Comparison of ENCODE assay signal across 1 cellular context in the genomic region with DNA sequence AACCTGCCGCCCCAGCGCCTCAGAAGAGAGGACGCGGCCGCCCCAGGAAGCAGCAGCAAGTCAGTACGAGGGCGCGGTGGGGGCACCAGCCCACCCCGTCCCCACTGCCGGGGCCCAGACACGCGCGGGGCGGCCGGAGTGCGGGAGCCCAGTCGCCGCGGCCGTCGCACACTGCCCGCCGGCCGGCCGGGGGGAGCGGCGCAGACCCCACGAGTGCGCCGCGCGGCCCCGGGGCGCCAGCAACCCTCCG.
A peak's percentile ranks its signal among the peaks of the same experiment; 100 is the strongest.
TF ChIP-seq lines count a peak whose summit lies in the region.

No MANE protein-coding gene starts in this region.

TF ChIP-seq in H1, 55 proteins besides CTCF, POLR2A, EP300 and RAD21:
- TF ChIP-seq RFX5 (IDR thresholded peaks at IDR 0.05; ENCODE audit: borderline replicate concordance, low read depth, low read length) (no peak), RNF2 (IDR thresholded peaks at IDR 0.05; ENCODE audit: borderline replicate concordance, low read depth, low read length, missing control alignments, poor library complexity, severe bottlenecking) (peak; percentile 19), SP4 (IDR thresholded peaks at IDR 0.05; ENCODE audit: low read length) (no peak)
